Comparison of ENCODE assay signal across 14 cellular contexts in the genomic region with DNA sequence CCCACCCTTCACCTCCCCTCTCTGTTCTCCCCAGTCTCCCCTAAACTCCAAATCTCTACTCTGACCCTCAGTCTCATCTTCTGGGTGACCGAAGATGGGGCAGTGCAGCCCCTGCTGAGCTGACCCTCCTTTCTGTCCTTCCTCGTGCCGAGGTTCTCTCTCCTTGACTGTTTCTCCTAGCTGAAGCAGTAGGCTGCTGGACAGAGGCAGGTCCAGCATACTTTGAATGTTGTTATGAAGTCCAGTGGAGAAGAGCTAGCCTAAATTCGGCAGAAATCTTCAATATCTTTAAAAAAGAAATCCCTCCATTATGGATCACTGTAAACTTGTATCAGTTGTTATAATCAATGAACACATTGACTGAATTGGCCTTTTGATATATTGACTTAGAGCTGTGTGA.
A peak's percentile ranks its signal among the peaks of the same experiment; 100 is the strongest.
DNase-seq lines count a peak whose midpoint lies in the region; ATAC-seq and TF ChIP-seq lines count a peak whose summit lies in the region.
"Had no signal": no experiment of that assay in that cellular context is flagged by ENCODE, and none has a peak within 500 bp of the region (broad histone marks: within the 10 kb centered on the region; RNA-seq: fewer than 3 reads in every experiment).

No MANE protein-coding gene starts in this region.

- no peaks in the 10 kb centered on the region for H3K9me3 ChIP-seq in HEK293 (ENCODE audit: control insufficient read depth, insufficient read depth, low read depth, low read length)
- H3K9me3 ChIP-seq in neural progenitor cell (ENCODE audit: low read depth) = no peaks in the 10 kb centered on the region
- no peaks in the 10 kb centered on the region for H3K9me3 ChIP-seq in GM23248 (ENCODE audit: low read depth)

- H3K4me3 ChIP-seq in HEK293 (ENCODE audit: low read depth, low read length) = no peak overlapping the region
- H3K4me3 ChIP-seq in choroid plexus epithelial cell (ENCODE audit: low read depth, low read length) = no peak overlapping the region
- no peak overlapping the region for H3K4me3 ChIP-seq in neural progenitor cell
- H3K4me3 ChIP-seq in GM23248 = no peak overlapping the region
- H3K4me3 ChIP-seq: BLaER1 treated with 17β-estradiol and CSF1 and Interleukin-3, amounts not matched to agents 10 nM and 100 nM had no signal

- no peak for ATAC-seq in stimulated activated effector memory CD8-positive, alpha-beta T cell treated with anti-CD3 and anti-CD28 coated beads, Interleukin-12 subunit alpha, Interleukin-12 subunit beta, amount 100 ng/mL, for 72 hours
- ATAC-seq: CD8-positive, alpha-beta T cell; HepG2 had no signal

- no peaks in the 10 kb centered on the region for H3K79me2 ChIP-seq in neural progenitor cell (ENCODE audit: low read depth)
- no peaks in the 10 kb centered on the region for H3K79me2 ChIP-seq in GM23248 (ENCODE audit: insufficient read depth)

- H3K9ac ChIP-seq in neural progenitor cell = no peak overlapping the region
- no peak overlapping the region for H3K9ac ChIP-seq in GM23248
- H3K9ac ChIP-seq: BLaER1 treated with 17β-estradiol and CSF1 and Interleukin-3, amounts not matched to agents 10 nM and 100 nM had no signal

- H3K4me1 Mint-ChIP-seq in stimulated activated effector memory CD8-positive, alpha-beta T cell treated with anti-CD3 and anti-CD28 coated beads, Interleukin-12 subunit alpha, Interleukin-12 subunit beta, amount 100 ng/mL, for 72 hours = peaks cover 13% of the 10 kb centered on the region
- H3K4me1 Mint-ChIP-seq in neural progenitor cell = peaks cover 16% of the 10 kb centered on the region
- H3K4me1 Mint-ChIP-seq: H9 had no signal

- DNase-seq in choroid plexus epithelial cell (ENCODE audit: low read depth) = peak; percentile 21
- no peak for DNase-seq in stimulated activated effector memory CD8-positive, alpha-beta T cell treated with anti-CD3 and anti-CD28 coated beads, Interleukin-12 subunit alpha, Interleukin-12 subunit beta, amount 100 ng/mL, for 72 hours (ENCODE audit: low spot score in 2 of 2)
- DNase-seq in neural progenitor cell (ENCODE audit: low spot score) = no peak
- no peak for DNase-seq in GM23248
- DNase-seq: Calu3; CD8-positive, alpha-beta T cell; DMS79 treated with DMSO at 0.1 percent for 48 hours; GF-D8; H9 had no signal

- H3K27me3 ChIP-seq in neural progenitor cell (no peaks in the 10 kb centered on the region), GM23248 (replicated peaks; ENCODE audit: insufficient read depth) (no peaks in the 10 kb centered on the region)
- H3K27me3 ChIP-seq: BLaER1 treated with 17β-estradiol and CSF1 and Interleukin-3, amounts not matched to agents 10 nM and 100 nM had no signal

- in situ Hi-C loops in GM23248 (cut with MboI) = no loop called here

- CTCF ChIA-PET in HEK293 (lab: Yijun Ruan, JAX) = interaction anchor here (0.8 kb wide), 1 partner anchor 22 kb away, joined by 3 read pairs; no protein-coding TSS in a partner anchor

- H3F3A ChIP-seq in neural progenitor cell (ENCODE audit: low read depth) (no peaks in the 10 kb centered on the region), GM23248 (ENCODE audit: insufficient read depth) (0 out of 2 replicates have a peak, but pooled peaks cover 4% of the 10 kb centered on the region)

- POLR2A ChIA-PET in HEK293 (lab: Yijun Ruan, JAX) = interaction anchor here (0.6 kb wide), 1 partner anchor 62 kb away, joined by 3 read pairs; no protein-coding TSS in a partner anchor

- no peaks in the 10 kb centered on the region for H4K20me1 ChIP-seq in neural progenitor cell (ENCODE audit: low read depth)
- no peaks in the 10 kb centered on the region for H4K20me1 ChIP-seq in GM23248 (ENCODE audit: insufficient read depth)

- TF ChIP-seq CTCF in HEK293 (tag by site-specific recombination; IDR thresholded peaks at IDR 0.05) (no peak), choroid plexus epithelial cell (conservative IDR thresholded peaks at IDR 0.05; ENCODE audit: low read depth, low read length) (no peak), neural progenitor cell (IDR thresholded peaks at IDR 0.05) (no peak)

- 85 to 91% methylated on average over 4 of the region's 4 CpGs for whole genome bisulfite sequencing in GM23248 (ENCODE audit: low coverage in 1 of 2, low lambda C conversion rate in 2 of 2, missing lambda C conversion rate in 2 of 2), 2 experiments

- H3K36me3 ChIP-seq in HEK293 (ENCODE audit: control insufficient read depth in 2 of 2, insufficient read depth in 1 of 2, low read length in 2 of 2) (no peaks in the 10 kb centered on the region), neural progenitor cell (no peaks in the 10 kb centered on the region), GM23248 (ENCODE audit: low read depth) (no peaks in the 10 kb centered on the region)

- H3K27ac ChIP-seq in HEK293 (ENCODE audit: extremely low read depth, low read depth, low read length) (no peak overlapping the region), neural progenitor cell (no peak overlapping the region), GM23248 (no peak overlapping the region)
- H3K27ac ChIP-seq: BLaER1 treated with 17β-estradiol and CSF1 and Interleukin-3, amounts not matched to agents 10 nM and 100 nM had no signal

- H3K27ac Mint-ChIP-seq in stimulated activated effector memory CD8-positive, alpha-beta T cell treated with anti-CD3 and anti-CD28 coated beads, Interleukin-12 subunit alpha, Interleukin-12 subunit beta, amount 100 ng/mL, for 72 hours = peak overlapping the region; percentile 44
- H3K27ac Mint-ChIP-seq in neural progenitor cell = no peak overlapping the region
- H3K27ac Mint-ChIP-seq: B cell; CD8-positive, alpha-beta T cell; H9 had no signal

- peaks cover 12% of the 10 kb centered on the region for H3K9me3 Mint-ChIP-seq in stimulated activated effector memory CD8-positive, alpha-beta T cell treated with anti-CD3 and anti-CD28 coated beads, Interleukin-12 subunit alpha, Interleukin-12 subunit beta, amount 100 ng/mL, for 72 hours
- peaks cover 4% of the 10 kb centered on the region for H3K9me3 Mint-ChIP-seq in neural progenitor cell

- H3K9me2 ChIP-seq in GM23248 (ENCODE audit: insufficient read depth) = no peaks in the 10 kb centered on the region

- H3K4me3 Mint-ChIP-seq in stimulated activated effector memory CD8-positive, alpha-beta T cell treated with anti-CD3 and anti-CD28 coated beads, Interleukin-12 subunit alpha, Interleukin-12 subunit beta, amount 100 ng/mL, for 72 hours = no peak overlapping the region
- H3K4me3 Mint-ChIP-seq in neural progenitor cell = no peak overlapping the region
- H3K4me3 Mint-ChIP-seq: B cell; CD8-positive, alpha-beta T cell; H9 had no signal

- H2AFZ ChIP-seq in neural progenitor cell (replicated peaks) = no peak overlapping the region
- no peak overlapping the region for H2AFZ ChIP-seq in GM23248

- H3K4me2 ChIP-seq in neural progenitor cell (no peak overlapping the region), GM23248 (ENCODE audit: unreplicated experiment) (no peak overlapping the region)
- H3K4me2 ChIP-seq: BLaER1 treated with 17β-estradiol and CSF1 and Interleukin-3, amounts not matched to agents 10 nM and 100 nM had no signal

- H3K4me1 ChIP-seq in HEK293 (ENCODE audit: control insufficient read depth, insufficient read depth, low read length) (no peaks in the 10 kb centered on the region), neural progenitor cell (no peaks in the 10 kb centered on the region), GM23248 (ENCODE audit: insufficient read depth) (no peaks in the 10 kb centered on the region)

- H3K36me3 Mint-ChIP-seq in stimulated activated effector memory CD8-positive, alpha-beta T cell treated with anti-CD3 and anti-CD28 coated beads, Interleukin-12 subunit alpha, Interleukin-12 subunit beta, amount 100 ng/mL, for 72 hours = peaks cover 15% of the 10 kb centered on the region
- H3K36me3 Mint-ChIP-seq in neural progenitor cell = peaks cover 15% of the 10 kb centered on the region
- H3K36me3 Mint-ChIP-seq: CD8-positive, alpha-beta T cell had no signal

- H3K27me3 Mint-ChIP-seq in neural progenitor cell (ENCODE audit: insufficient read depth, low read depth) = peaks cover 9% of the 10 kb centered on the region
- H3K27me3 Mint-ChIP-seq: B cell had no signal

TF ChIP-seq in HEK293, 187 proteins besides CTCF, POLR2A, EP300 and RAD21 (continues in another document):
- TF ChIP-seq, protein P1, sequence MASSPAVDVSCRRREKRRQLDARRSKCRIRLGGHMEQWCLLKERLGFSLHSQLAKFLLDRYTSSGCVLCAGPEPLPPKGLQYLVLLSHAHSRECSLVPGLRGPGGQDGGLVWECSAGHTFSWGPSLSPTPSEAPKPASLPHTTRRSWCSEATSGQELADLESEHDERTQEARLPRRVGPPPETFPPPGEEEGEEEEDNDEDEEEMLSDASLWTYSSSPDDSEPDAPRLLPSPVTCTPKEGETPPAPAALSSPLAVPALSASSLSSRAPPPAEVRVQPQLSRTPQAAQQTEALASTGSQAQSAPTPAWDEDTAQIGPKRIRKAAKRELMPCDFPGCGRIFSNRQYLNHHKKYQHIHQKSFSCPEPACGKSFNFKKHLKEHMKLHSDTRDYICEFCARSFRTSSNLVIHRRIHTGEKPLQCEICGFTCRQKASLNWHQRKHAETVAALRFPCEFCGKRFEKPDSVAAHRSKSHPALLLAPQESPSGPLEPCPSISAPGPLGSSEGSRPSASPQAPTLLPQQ (tag by site-specific recombination; IDR thresholded peaks at IDR 0.05) = no peak

TF ChIP-seq in PFSK-1, 5 proteins besides CTCF, POLR2A, EP300 and RAD21 (continues in another document):
- TF ChIP-seq POLR2AphosphoS5 (IDR thresholded peaks at IDR 0.05; ENCODE audit: low read depth, low read length) = no peak
- TF ChIP-seq SIN3A (IDR thresholded peaks at IDR 0.05; ENCODE audit: borderline replicate concordance, insufficient read depth, low read length) = no peak
- no peak for TF ChIP-seq TAF1 (IDR thresholded peaks at IDR 0.05; ENCODE audit: borderline replicate concordance, insufficient read depth, low read length)
- TF ChIP-seq FOXP2 (optimal IDR thresholded peaks at IDR 0.05; ENCODE audit: borderline replicate concordance, extremely low read depth, extremely low read length, insufficient read depth) = no peak
